In genomic region chr3:9779721-9780450, GRCh38 we compare ENCODE assay signal across 1 cellular context.
A peak's percentile ranks its signal among the peaks of the same experiment; 100 is the strongest.
TF ChIP-seq lines count a peak whose summit lies in the region.

No MANE protein-coding gene starts in this region.

TF ChIP-seq in GM12878, 131 proteins besides CTCF, POLR2A, EP300 and RAD21 (continues in another document):
- no peak for TF ChIP-seq TCF3 (IDR thresholded peaks at IDR 0.05; ENCODE audit: borderline replicate concordance, insufficient read depth, low read depth, low read length)
- TF ChIP-seq, protein P1, sequence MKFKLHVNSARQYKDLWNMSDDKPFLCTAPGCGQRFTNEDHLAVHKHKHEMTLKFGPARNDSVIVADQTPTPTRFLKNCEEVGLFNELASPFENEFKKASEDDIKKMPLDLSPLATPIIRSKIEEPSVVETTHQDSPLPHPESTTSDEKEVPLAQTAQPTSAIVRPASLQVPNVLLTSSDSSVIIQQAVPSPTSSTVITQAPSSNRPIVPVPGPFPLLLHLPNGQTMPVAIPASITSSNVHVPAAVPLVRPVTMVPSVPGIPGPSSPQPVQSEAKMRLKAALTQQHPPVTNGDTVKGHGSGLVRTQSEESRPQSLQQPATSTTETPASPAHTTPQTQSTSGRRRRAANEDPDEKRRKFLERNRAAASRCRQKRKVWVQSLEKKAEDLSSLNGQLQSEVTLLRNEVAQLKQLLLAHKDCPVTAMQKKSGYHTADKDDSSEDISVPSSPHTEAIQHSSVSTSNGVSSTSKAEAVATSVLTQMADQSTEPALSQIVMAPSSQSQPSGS (IDR thresholded peaks at IDR 0.05; ENCODE audit: low read length), result peak; percentile 44; the same call in 1 of the 2 replicates
- peak; percentile 6; the same call in 1 of the 2 replicates for TF ChIP-seq POLR2AphosphoS5 (IDR thresholded peaks at IDR 0.05; ENCODE audit: low read length)
- TF ChIP-seq, protein P2, sequence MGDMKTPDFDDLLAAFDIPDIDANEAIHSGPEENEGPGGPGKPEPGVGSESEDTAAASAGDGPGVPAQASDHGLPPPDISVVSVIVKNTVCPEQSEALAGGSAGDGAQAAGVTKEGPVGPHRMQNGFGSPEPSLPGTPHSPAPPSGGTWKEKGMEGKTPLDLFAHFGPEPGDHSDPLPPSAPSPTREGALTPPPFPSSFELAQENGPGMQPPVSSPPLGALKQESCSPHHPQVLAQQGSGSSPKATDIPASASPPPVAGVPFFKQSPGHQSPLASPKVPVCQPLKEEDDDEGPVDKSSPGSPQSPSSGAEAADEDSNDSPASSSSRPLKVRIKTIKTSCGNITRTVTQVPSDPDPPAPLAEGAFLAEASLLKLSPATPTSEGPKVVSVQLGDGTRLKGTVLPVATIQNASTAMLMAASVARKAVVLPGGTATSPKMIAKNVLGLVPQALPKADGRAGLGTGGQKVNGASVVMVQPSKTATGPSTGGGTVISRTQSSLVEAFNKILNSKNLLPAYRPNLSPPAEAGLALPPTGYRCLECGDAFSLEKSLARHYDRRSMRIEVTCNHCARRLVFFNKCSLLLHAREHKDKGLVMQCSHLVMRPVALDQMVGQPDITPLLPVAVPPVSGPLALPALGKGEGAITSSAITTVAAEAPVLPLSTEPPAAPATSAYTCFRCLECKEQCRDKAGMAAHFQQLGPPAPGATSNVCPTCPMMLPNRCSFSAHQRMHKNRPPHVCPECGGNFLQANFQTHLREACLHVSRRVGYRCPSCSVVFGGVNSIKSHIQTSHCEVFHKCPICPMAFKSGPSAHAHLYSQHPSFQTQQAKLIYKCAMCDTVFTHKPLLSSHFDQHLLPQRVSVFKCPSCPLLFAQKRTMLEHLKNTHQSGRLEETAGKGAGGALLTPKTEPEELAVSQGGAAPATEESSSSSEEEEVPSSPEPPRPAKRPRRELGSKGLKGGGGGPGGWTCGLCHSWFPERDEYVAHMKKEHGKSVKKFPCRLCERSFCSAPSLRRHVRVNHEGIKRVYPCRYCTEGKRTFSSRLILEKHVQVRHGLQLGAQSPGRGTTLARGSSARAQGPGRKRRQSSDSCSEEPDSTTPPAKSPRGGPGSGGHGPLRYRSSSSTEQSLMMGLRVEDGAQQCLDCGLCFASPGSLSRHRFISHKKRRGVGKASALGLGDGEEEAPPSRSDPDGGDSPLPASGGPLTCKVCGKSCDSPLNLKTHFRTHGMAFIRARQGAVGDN (IDR thresholded peaks at IDR 0.05), result 0 out of 2 replicates have a peak, but pooled peaks have one; percentile 37
- TF ChIP-seq ZBTB40 (IDR thresholded peaks at IDR 0.05; ENCODE audit: borderline replicate concordance), result no peak
- TF ChIP-seq ZSCAN29 (IDR thresholded peaks at IDR 0.05), result no peak
- TF ChIP-seq MLLT1 (IDR thresholded peaks at IDR 0.05), result peak; percentile 67; the same call in 1 of the 2 replicates
- TF ChIP-seq ZNF274 (IDR thresholded peaks at IDR 0.05; ENCODE audit: insufficient read depth, insufficient read length), result no peak
- TF ChIP-seq PAX5 (IDR thresholded peaks at IDR 0.05; ENCODE audit: borderline replicate concordance, low read depth, low read length), result 0 out of 2 replicates have a peak, but pooled peaks have one; percentile 28
- TF ChIP-seq IKZF2 (IDR thresholded peaks at IDR 0.05), result peak; percentile 44 to 46; a peak in 2 of 4 replicates
- peak; percentile 69 for TF ChIP-seq MEF2B (IDR thresholded peaks at IDR 0.05; ENCODE audit: partially characterized antibody, poor library complexity, severe bottlenecking)
- TF ChIP-seq USF1 (IDR thresholded peaks at IDR 0.05; ENCODE audit: borderline replicate concordance, extremely low read length, insufficient read depth, low read depth, low read length), result no peak
- no peak for TF ChIP-seq ESRRA (IDR thresholded peaks at IDR 0.05; ENCODE audit: low read length)
- peak; percentile 86 for TF ChIP-seq YY1 (IDR thresholded peaks at IDR 0.05; ENCODE audit: low read depth, low read length)
- peak; percentile 41; the same call in 1 of the 2 replicates for TF ChIP-seq LARP7 (IDR thresholded peaks at IDR 0.05)
- TF ChIP-seq RUNX3 (IDR thresholded peaks at IDR 0.05; ENCODE audit: low read length), result peak; percentile 98
- TF ChIP-seq MEF2A (IDR thresholded peaks at IDR 0.05; ENCODE audit: insufficient read depth, low read depth, low read length), result 0 out of 2 replicates have a peak, but pooled peaks have one; percentile 16
- no peak for TF ChIP-seq GABPA (IDR thresholded peaks at IDR 0.05; ENCODE audit: low read depth)
- no peak for TF ChIP-seq BACH1 (IDR thresholded peaks at IDR 0.05; ENCODE audit: borderline replicate concordance)
- no peak for TF ChIP-seq ZBTB4 (CRISPR knock-in tag; IDR thresholded peaks at IDR 0.05)
- peak; percentile 90 to 92 for TF ChIP-seq SRF (IDR thresholded peaks at IDR 0.05; ENCODE audit: low read depth in 2 of 2, low read length in 2 of 2)
- TF ChIP-seq MTA3 (IDR thresholded peaks at IDR 0.05; ENCODE audit: borderline replicate concordance, low read length), result 0 out of 2 replicates have a peak, but pooled peaks have one; percentile 57
- TF ChIP-seq, protein P3, sequence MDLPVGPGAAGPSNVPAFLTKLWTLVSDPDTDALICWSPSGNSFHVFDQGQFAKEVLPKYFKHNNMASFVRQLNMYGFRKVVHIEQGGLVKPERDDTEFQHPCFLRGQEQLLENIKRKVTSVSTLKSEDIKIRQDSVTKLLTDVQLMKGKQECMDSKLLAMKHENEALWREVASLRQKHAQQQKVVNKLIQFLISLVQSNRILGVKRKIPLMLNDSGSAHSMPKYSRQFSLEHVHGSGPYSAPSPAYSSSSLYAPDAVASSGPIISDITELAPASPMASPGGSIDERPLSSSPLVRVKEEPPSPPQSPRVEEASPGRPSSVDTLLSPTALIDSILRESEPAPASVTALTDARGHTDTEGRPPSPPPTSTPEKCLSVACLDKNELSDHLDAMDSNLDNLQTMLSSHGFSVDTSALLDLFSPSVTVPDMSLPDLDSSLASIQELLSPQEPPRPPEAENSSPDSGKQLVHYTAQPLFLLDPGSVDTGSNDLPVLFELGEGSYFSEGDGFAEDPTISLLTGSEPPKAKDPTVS (IDR thresholded peaks at IDR 0.05; ENCODE audit: low read depth, low read length), result no peak
- TF ChIP-seq PML (IDR thresholded peaks at IDR 0.05; ENCODE audit: low read length), result no peak; the same call in 1 of the 2 replicates
- TF ChIP-seq, protein P4, sequence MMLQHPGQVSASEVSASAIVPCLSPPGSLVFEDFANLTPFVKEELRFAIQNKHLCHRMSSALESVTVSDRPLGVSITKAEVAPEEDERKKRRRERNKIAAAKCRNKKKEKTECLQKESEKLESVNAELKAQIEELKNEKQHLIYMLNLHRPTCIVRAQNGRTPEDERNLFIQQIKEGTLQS (IDR thresholded peaks at IDR 0.05; ENCODE audit: borderline replicate concordance, extremely low read depth, low read depth, low read length), result no peak
- TF ChIP-seq SMAD5 (IDR thresholded peaks at IDR 0.05; ENCODE audit: low read depth), result no peak
- TF ChIP-seq ZNF384 (IDR thresholded peaks at IDR 0.05; ENCODE audit: borderline replicate concordance, low read depth, low read length), result peak; percentile 60; the same call in 1 of the 2 replicates
- peak; percentile 56; the same call in 1 of the 2 replicates for TF ChIP-seq IKZF1 (conservative IDR thresholded peaks at IDR 0.05)
- TF ChIP-seq EED (IDR thresholded peaks at IDR 0.05; ENCODE audit: low read depth), result peak; percentile 64
- no peak for TF ChIP-seq BCL3 (IDR thresholded peaks at IDR 0.05; ENCODE audit: borderline replicate concordance, insufficient read depth, low read depth, low read length, poor library complexity, severe bottlenecking)
- TF ChIP-seq TCF7 (IDR thresholded peaks at IDR 0.05; ENCODE audit: borderline replicate concordance), result 0 out of 2 replicates have a peak, but pooled peaks have one; percentile 39
- no peak for TF ChIP-seq BMI1 (IDR thresholded peaks at IDR 0.05; ENCODE audit: borderline replicate concordance)
- peak; percentile 87 for TF ChIP-seq CBFB (IDR thresholded peaks at IDR 0.05; ENCODE audit: low read depth)
- TF ChIP-seq CREB1 (IDR thresholded peaks at IDR 0.05; ENCODE audit: low read depth), result 0 out of 2 replicates have a peak, but pooled peaks have one; percentile 23
- TF ChIP-seq, protein P5, sequence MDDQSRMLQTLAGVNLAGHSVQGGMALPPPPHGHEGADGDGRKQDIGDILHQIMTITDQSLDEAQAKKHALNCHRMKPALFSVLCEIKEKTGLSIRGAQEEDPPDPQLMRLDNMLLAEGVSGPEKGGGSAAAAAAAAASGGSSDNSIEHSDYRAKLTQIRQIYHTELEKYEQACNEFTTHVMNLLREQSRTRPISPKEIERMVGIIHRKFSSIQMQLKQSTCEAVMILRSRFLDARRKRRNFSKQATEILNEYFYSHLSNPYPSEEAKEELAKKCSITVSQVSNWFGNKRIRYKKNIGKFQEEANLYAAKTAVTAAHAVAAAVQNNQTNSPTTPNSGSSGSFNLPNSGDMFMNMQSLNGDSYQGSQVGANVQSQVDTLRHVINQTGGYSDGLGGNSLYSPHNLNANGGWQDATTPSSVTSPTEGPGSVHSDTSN (IDR thresholded peaks at IDR 0.05; ENCODE audit: insufficient replicate concordance, low read depth, low read length), result peak; percentile 34
- peak; percentile 84 for TF ChIP-seq NFIC (IDR thresholded peaks at IDR 0.05; ENCODE audit: low read depth, low read length)
- TF ChIP-seq, protein P6, sequence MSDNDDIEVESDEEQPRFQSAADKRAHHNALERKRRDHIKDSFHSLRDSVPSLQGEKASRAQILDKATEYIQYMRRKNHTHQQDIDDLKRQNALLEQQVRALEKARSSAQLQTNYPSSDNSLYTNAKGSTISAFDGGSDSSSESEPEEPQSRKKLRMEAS (IDR thresholded peaks at IDR 0.05; ENCODE audit: low read depth, low read length), result no peak
- peak; percentile 55; the same call in 1 of the 2 replicates for TF ChIP-seq MTA2 (IDR thresholded peaks at IDR 0.05; ENCODE audit: low read depth)
